8 cellular contexts compared by ENCODE assay signal in genomic region chr1:19799233-19799876, GRCh38. TPM values are rescaled to one million over a fixed set of nuclear protein-coding genes. Genes with fewer than 3 reads are reported as not detected.
DNase-seq lines count a peak whose midpoint lies in the region; ATAC-seq, FAIRE-seq and TF ChIP-seq lines count a peak whose summit lies in the region.

No MANE protein-coding gene starts in this region.

- H3K4me2 ChIP-seq in hepatocyte: peak overlapping the region; percentile 97

- peaks cover 13% of the 10 kb centered on the region for H3K36me3 Mint-ChIP-seq in activated naive CD8-positive, alpha-beta T cell treated with anti-CD3 and anti-CD28 coated beads for 36 hours

- H3K4me3 ChIP-seq in hepatocyte: peak overlapping the region; percentile 40
- H3K4me3 ChIP-seq in small intestine (ENCODE audit: low read depth in 1 of 2, low read length in 2 of 2): peak overlapping the region; percentile 77 to 85

- no peaks in the 10 kb centered on the region for H3K9me3 Mint-ChIP-seq in activated naive CD8-positive, alpha-beta T cell treated with anti-CD3 and anti-CD28 coated beads for 36 hours

- DNase-seq in NCI-H1417 (lab: John Stamatoyannopoulos, UW) (peak in 2 of 3 experiments; percentile 40 to 47), NCI-H1417 treated with DMSO at 0.1 percent for 48 hours (lab: John Stamatoyannopoulos, UW) (no peak), hepatocyte (ENCODE audit: low spot score) (peak; percentile 89), small intestine (peak; percentile 94), globus pallidus (ENCODE audit: low spot score) (no peak)
- peak; percentile 68 for DNase-seq in activated naive CD8-positive, alpha-beta T cell treated with anti-CD3 and anti-CD28 coated beads for 36 hours

- H3K27ac Mint-ChIP-seq in activated naive CD8-positive, alpha-beta T cell treated with anti-CD3 and anti-CD28 coated beads for 36 hours: peak overlapping the region; percentile 85

- H4K20me1 ChIP-seq in hepatocyte (ENCODE audit: insufficient read depth, poor library complexity, severe bottlenecking): no peaks in the 10 kb centered on the region

- no peaks in the 10 kb centered on the region for H3K9me3 ChIP-seq in hepatocyte (ENCODE audit: low read depth)
- no peaks in the 10 kb centered on the region for H3K9me3 ChIP-seq in small intestine (ENCODE audit: control insufficient read depth, low read depth)

- H3K27me3 ChIP-seq in hepatocyte (no peaks in the 10 kb centered on the region), small intestine (ENCODE audit: control insufficient read depth in 2 of 2, insufficient read depth in 2 of 2, low read length in 2 of 2) (no peaks in the 10 kb centered on the region)

- H2AFZ ChIP-seq in hepatocyte: peak overlapping the region; percentile 97

- H3K27ac ChIP-seq in hepatocyte (peak overlapping the region; percentile 94), small intestine (ENCODE audit: low read depth in 1 of 2, low read length in 1 of 2) (peak overlapping the region; percentile 98 to 99)

- FAIRE-seq in small intestine (lab: Jason Lieb, UNC): no peak

- H3K9me2 ChIP-seq in hepatocyte (replicated peaks; ENCODE audit: insufficient read depth): no peaks in the 10 kb centered on the region

- peak overlapping the region; percentile 81 for H3K4me3 Mint-ChIP-seq in activated naive CD8-positive, alpha-beta T cell treated with anti-CD3 and anti-CD28 coated beads for 36 hours

- H3K4me1 ChIP-seq in hepatocyte (ENCODE audit: insufficient read depth): peaks cover 19% of the 10 kb centered on the region
- peaks cover 3 to 8% of the 10 kb centered on the region in 2 donors for H3K4me1 ChIP-seq in small intestine (ENCODE audit: control insufficient read depth in 2 of 2, insufficient read depth in 1 of 2, low read depth in 1 of 2, low read length in 1 of 2)

- peak; percentile 35 for TF ChIP-seq CTCF in hepatocyte (IDR thresholded peaks at IDR 0.05; ENCODE audit: poor library complexity)

- peaks cover 3% of the 10 kb centered on the region for H3K27me3 Mint-ChIP-seq in activated naive CD8-positive, alpha-beta T cell treated with anti-CD3 and anti-CD28 coated beads for 36 hours

- H3K4me1 Mint-ChIP-seq in activated naive CD8-positive, alpha-beta T cell treated with anti-CD3 and anti-CD28 coated beads for 36 hours: peaks cover 18% of the 10 kb centered on the region

- ATAC-seq in HG03135 (IDR thresholded peaks at IDR 0.05; ENCODE audit: unreplicated experiment) (peak; percentile 50), SK-N-SH treated with all-trans-retinoic acid at 6 μM for 48 hours (peak; percentile 70)

- H3K79me2 ChIP-seq in hepatocyte: no peaks in the 10 kb centered on the region

- 15% methylated on average over 22 of the region's 38 CpGs for WGBS in hepatocyte (ENCODE audit: low lambda C conversion rate, missing lambda C conversion rate)
- 0 to 2% (median 1%) methylated on average over 22 to 38 of the region's 38 CpGs for WGBS in small intestine, 3 donors

- no peaks in the 10 kb centered on the region for H3K36me3 ChIP-seq in hepatocyte (replicated peaks; ENCODE audit: insufficient read depth, low read depth)
- H3K36me3 ChIP-seq in small intestine (ENCODE audit: control insufficient read depth in 2 of 2, insufficient read depth in 2 of 2, low read length in 2 of 2): no peaks in the 10 kb centered on the region

TF ChIP-seq in SK-N-SH treated with all-trans-retinoic acid at 6 μM for 48 hours, 23 proteins besides CTCF, POLR2A, EP300 and RAD21 (continues in another document):
- TF ChIP-seq PPARA (CRISPR knock-in tag; IDR thresholded peaks at IDR 0.05; ENCODE audit: borderline replicate concordance) (no peak), BACH2 (CRISPR knock-in tag; IDR thresholded peaks at IDR 0.05; ENCODE audit: borderline replicate concordance) (no peak), ZFP30 (CRISPR knock-in tag; IDR thresholded peaks at IDR 0.05) (no peak), TOX (CRISPR knock-in tag; IDR thresholded peaks at IDR 0.05; ENCODE audit: borderline replicate concordance) (no peak), TCF4 (CRISPR knock-in tag; IDR thresholded peaks at IDR 0.05; ENCODE audit: borderline replicate concordance) (no peak), POU6F1 (CRISPR knock-in tag; IDR thresholded peaks at IDR 0.05; ENCODE audit: borderline replicate concordance, low read depth) (no peak), CSRNP3 (CRISPR knock-in tag; IDR thresholded peaks at IDR 0.05) (no peak), TSHZ2 (CRISPR knock-in tag; IDR thresholded peaks at IDR 0.05) (no peak), ISL1 (CRISPR knock-in tag; IDR thresholded peaks at IDR 0.05) (no peak), OSR1 (CRISPR knock-in tag; IDR thresholded peaks at IDR 0.05) (no peak), GLIS3 (CRISPR knock-in tag; IDR thresholded peaks at IDR 0.05) (no peak), CREB5 (CRISPR knock-in tag; IDR thresholded peaks at IDR 0.05; ENCODE audit: low read depth) (no peak), SNAI2 (CRISPR knock-in tag; IDR thresholded peaks at IDR 0.05) (no peak), ZNF70 (CRISPR knock-in tag; IDR thresholded peaks at IDR 0.05) (no peak), RARB (CRISPR knock-in tag; IDR thresholded peaks at IDR 0.05) (no peak), ARNTL (CRISPR knock-in tag; IDR thresholded peaks at IDR 0.05; ENCODE audit: borderline replicate concordance, low read depth) (no peak), ZFP3 (CRISPR knock-in tag; IDR thresholded peaks at IDR 0.05) (no peak), CSDC2 (CRISPR knock-in tag; IDR thresholded peaks at IDR 0.05) (no peak)

RNA-seq across cellular contexts. Expression of gene TMCO4, which starts 0.4 kb away (rescaled TPM):
- 10 to 100 TPM; 12.5 to 13.9 TPM for total RNA-seq in activated naive CD8-positive, alpha-beta T cell treated with anti-CD3 and anti-CD28 coated beads for 36 hours
- 12.0 and 13.0 TPM in 2 replicates for total RNA-seq in hepatocyte
- polyA plus RNA-seq in hepatocyte (8.7 and 12.7 TPM in 2 replicates), small intestine (10 to 100 TPM; 28.6 to 59.0 (median 45.4) TPM)

RNA-seq across cellular contexts. Expression of gene RNF186, which starts 15.7 kb away (rescaled TPM):
- not detected for total RNA-seq in activated naive CD8-positive, alpha-beta T cell treated with anti-CD3 and anti-CD28 coated beads for 36 hours
- total RNA-seq in hepatocyte: 0.93 and 1.4 TPM in 2 replicates
- polyA plus RNA-seq in hepatocyte (1.4 and 2.0 TPM in 2 replicates), small intestine (100 to 1,000 TPM in 2 of 3 donors, 10 to 100 TPM in 1; 47.0 to 257 (median 162) TPM)

Comparison
In these comparisons a context has a peak if more than half of its experiments do, and no peak if none do; other contexts are left out.
1. DNase-seq: peak in NCI-H1417 (2 of 3), activated naive CD8-positive, alpha-beta T cell treated with anti-CD3 and anti-CD28 coated beads for 36 hours (single experiment), hepatocyte (single experiment) and small intestine (single experiment); none in NCI-H1417 treated with DMSO at 0.1 percent for 48 hours (single experiment) and globus pallidus (single experiment).